In the genomic region with DNA sequence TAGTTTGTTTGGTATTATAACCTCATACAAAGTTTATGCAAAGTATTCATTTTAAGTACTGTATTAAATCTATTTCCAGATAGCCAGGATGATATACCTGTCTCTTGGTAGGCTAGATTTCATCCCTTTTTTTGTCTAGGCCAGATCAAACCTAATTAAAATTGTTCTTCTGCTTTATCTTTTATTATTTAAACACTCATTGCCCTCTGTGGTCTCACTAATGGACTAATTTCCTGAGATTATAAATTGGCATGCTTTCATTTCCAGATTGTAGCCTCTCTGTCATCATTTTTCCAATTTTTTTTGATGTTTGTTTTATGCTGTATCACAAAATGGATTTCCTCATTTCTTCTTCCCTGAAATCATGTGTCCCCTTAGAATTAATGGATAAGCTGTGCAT, we compare ENCODE assay signal across 33 cellular contexts.
"Had no signal": no experiment of that assay in that cellular context is flagged by ENCODE, and none has a peak within 500 bp of the region (broad histone marks: within the 10 kb centered on the region; RNA-seq: fewer than 3 reads in every experiment).

No MANE protein-coding gene starts in this region.

- FAIRE-seq: astrocyte, bronchial epithelial cell had no signal

- H3K4me1 ChIP-seq: ascending aorta, body of pancreas, breast epithelium had no signal

- H3K27ac ChIP-seq: adrenal gland, ascending aorta, body of pancreas, brain microvascular endothelial cell, breast epithelium, cardiac muscle cell had no signal

- H3K9me3 ChIP-seq: adrenal gland, ascending aorta, body of pancreas, breast epithelium had no signal

- H3K27me3 ChIP-seq: adrenal gland, ascending aorta, body of pancreas, brain microvascular endothelial cell, breast epithelium, cardiac muscle cell had no signal

- ATAC-seq: activated naive CD4-positive, alpha-beta T cell treated with anti-CD3 and anti-CD28 coated beads, Interleukin-2, amount 50 U/mL, for 72 hours; activated naive CD8-positive, alpha-beta T cell treated with anti-CD3 and anti-CD28 coated beads, Interleukin-2, amount 50 U/mL, for 24 hours; activated T-cell treated with anti-CD3 and anti-CD28 coated beads, Interleukin-2, amount 50 U/mL, for 4 hours; activated T-cell treated with anti-CD3 and anti-CD28 coated beads, Interleukin-2, amount 50 U/mL, for 72 hours; activated T-helper 17 cell treated with anti-CD3 and anti-CD28 coated beads, Interleukin-2, amount 50 U/mL, for 72 hours; body of pancreas had no signal

- H3K36me3 ChIP-seq: adrenal gland, brain microvascular endothelial cell, breast epithelium had no signal

- H3K4me3 ChIP-seq: adrenal gland, ascending aorta, body of pancreas, breast epithelium, cardiac muscle cell had no signal

- DNase-seq: activated effector memory CD4-positive, alpha-beta T cell treated with anti-CD3 and anti-CD28 coated beads, Interleukin-2, amount 50 U/mL, for 16 hours; activated effector memory CD4-positive, alpha-beta T cell treated with Interleukin-2 at 50 U/mL for 16 hours; activated gamma-delta T cell; activated gamma-delta T cell treated with Interleukin-2 at 50 U/mL for 16 hours; activated naive CD4-positive, alpha-beta T cell; activated naive CD4-positive, alpha-beta T cell treated with anti-CD3 and anti-CD28 coated beads for 36 hours; activated naive CD4-positive, alpha-beta T cell treated with anti-CD3 and anti-CD28 coated beads, Interleukin-2, amount 10 ng/mL, durations not matched to agents 7 days and 5 days; activated naive CD4-positive, alpha-beta T cell treated with anti-CD3 and anti-CD28 coated beads, Interleukin-2, amount 50 U/mL, for 16 hours; activated naive CD4-positive, alpha-beta T cell treated with Interleukin-2 at 50 U/mL for 16 hours; activated naive CD8-positive, alpha-beta T cell treated with anti-CD3 and anti-CD28 coated beads for 36 hours; activated naive CD8-positive, alpha-beta T cell treated with anti-CD3 and anti-CD28 coated beads, Interleukin-2, amount 10 ng/mL, durations not matched to agents 7 days and 5 days; activated naive CD8-positive, alpha-beta T cell treated with anti-CD3 and anti-CD28 coated beads, Interleukin-2, amount 50 U/mL, for 24 hours; activated T-cell treated with anti-CD3 and anti-CD28 coated beads, Interleukin-2, amount 50 U/mL, for 24 hours; activated T-cell treated with anti-CD3 and anti-CD28 coated beads, Interleukin-2, amount 50 U/mL, for 4 hours; activated T-cell treated with anti-CD3 and anti-CD28 coated beads, Interleukin-2, amount 50 U/mL, for 48 hours; activated T-cell treated with anti-CD3 and anti-CD28 coated beads, Interleukin-2, amount 50 U/mL, for 72 hours; adrenal gland; amniotic stem cell; amygdala; anterior cingulate cortex; aorta; body of pancreas; brain microvascular endothelial cell; caudate nucleus; central memory CD4-positive, alpha-beta T cell; cerebellar nuclear complex had no signal
